Comparison of ENCODE assay signal across 15 cellular contexts in the genomic region with DNA sequence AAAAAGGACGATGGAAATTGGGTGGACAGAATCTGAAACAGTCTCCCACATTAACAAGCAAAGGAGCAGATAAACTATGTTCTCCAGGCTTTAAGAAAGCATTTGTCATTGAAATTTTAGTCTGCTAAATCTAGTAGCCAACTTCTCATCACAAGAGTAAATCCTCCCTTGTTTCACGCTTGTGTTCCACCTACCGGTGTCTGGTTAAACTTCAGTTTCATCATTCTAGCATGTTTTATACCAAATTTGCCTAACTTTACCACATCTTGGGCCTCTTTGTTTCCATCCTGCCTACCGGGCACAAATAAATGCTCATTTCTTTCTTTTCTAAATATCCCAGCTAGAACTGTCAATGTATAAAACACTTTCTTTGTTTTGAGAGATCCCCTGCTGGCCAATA. TPM values are rescaled to one million over a fixed set of nuclear protein-coding genes. Genes with fewer than 3 reads are reported as not detected.
DNase-seq lines count a peak whose midpoint lies in the region; ATAC-seq and TF ChIP-seq lines count a peak whose summit lies in the region.
"Had no signal": no experiment of that assay in that cellular context is flagged by ENCODE, and none has a peak within 500 bp of the region (broad histone marks: within the 10 kb centered on the region; RNA-seq: fewer than 3 reads in every experiment).

No MANE protein-coding gene starts in this region.

- CTCF ChIA-PET in GM10248 (lab: Yijun Ruan, JAX) = interaction anchor here (0.9 to 2.5 kb wide), 12 partner anchors 8 to 313 kb away, joined by 3 to 13 read pairs (median 4); no protein-coding TSS in a partner anchor
- CTCF ChIA-PET in T-cell (lab: Charles Lee) = no interaction called here

- H3K9me3 ChIP-seq in smooth muscle cell (replicated peaks; ENCODE audit: low read depth) = no peaks in the 10 kb centered on the region
- H3K9me3 ChIP-seq: adrenal gland, colonic mucosa had no signal

- no peaks in the 10 kb centered on the region for H3K27me3 ChIP-seq in smooth muscle cell (ENCODE audit: low read depth)
- H3K27me3 ChIP-seq: adrenal gland, colonic mucosa had no signal

- no peaks in the 10 kb centered on the region for H3K79me2 ChIP-seq in smooth muscle cell (ENCODE audit: low read depth)

- H3K36me3 Mint-ChIP-seq in endothelial cell (ENCODE audit: low read depth, unreplicated experiment) (no peaks in the 10 kb centered on the region), T-cell (peaks cover 18% of the 10 kb centered on the region)

- peak; percentile 40 for DNase-seq in GM10248 (ENCODE audit: extremely low spot score)
- DNase-seq in endothelial cell (ENCODE audit: low spot score) = no peak
- DNase-seq in T-cell = no peak
- DNase-seq in smooth muscle cell (lab: John Stamatoyannopoulos, UW; ENCODE audit: unreplicated experiment) = no peak
- DNase-seq: adrenal gland, colonic mucosa, DND-41, H7, Kasumi-1, NCI-H2029 treated with DMSO at 0.1 percent for 48 hours had no signal

- no peak overlapping the region for H2AFZ ChIP-seq in smooth muscle cell (ENCODE audit: low read depth)

- H3K4me3 ChIP-seq in smooth muscle cell = no peak overlapping the region
- H3K4me3 ChIP-seq: adrenal gland, colonic mucosa had no signal

- peak; percentile 16 for TF ChIP-seq CTCF in GM10248 (IDR thresholded peaks at IDR 0.05; ENCODE audit: control extremely low read depth, extremely low read depth, low read depth, missing control alignments)
- no peak for TF ChIP-seq CTCF in endothelial cell (IDR thresholded peaks at IDR 0.05; ENCODE audit: unreplicated experiment)
- no peak for TF ChIP-seq CTCF in smooth muscle cell (IDR thresholded peaks at IDR 0.05; ENCODE audit: borderline replicate concordance, insufficient read depth, poor library complexity, severe bottlenecking)

- no peak overlapping the region for H3K9ac ChIP-seq in smooth muscle cell (ENCODE audit: low read depth)

- H3K36me3 ChIP-seq in smooth muscle cell (ENCODE audit: low read depth) = no peaks in the 10 kb centered on the region
- H3K36me3 ChIP-seq: colonic mucosa had no signal

- POLR2A ChIA-PET in GM10248 (lab: Yijun Ruan, JAX) = no interaction called here
- POLR2A ChIA-PET in T-cell (lab: Charles Lee) = no interaction called here

- H3K4me1 ChIP-seq in smooth muscle cell (ENCODE audit: low read depth) = peaks cover 15% of the 10 kb centered on the region

- peak; percentile 45 for ATAC-seq in GM19351 (IDR thresholded peaks at IDR 0.05; ENCODE audit: unreplicated experiment)
- ATAC-seq in HG03159 (IDR thresholded peaks at IDR 0.05; ENCODE audit: unreplicated experiment) = peak; percentile 63
- ATAC-seq in T-cell (replicated peaks in 1 of 4) = no peak
- no peak for ATAC-seq in HG02852 (IDR thresholded peaks at IDR 0.05; ENCODE audit: unreplicated experiment)
- ATAC-seq in HG03571 (IDR thresholded peaks at IDR 0.05; ENCODE audit: unreplicated experiment) = no peak
- ATAC-seq: SK-N-SH treated with all-trans-retinoic acid at 6 μM for 48 hours had no signal

- H3K9me3 Mint-ChIP-seq in endothelial cell (ENCODE audit: unreplicated experiment) (no peaks in the 10 kb centered on the region), T-cell (no peaks in the 10 kb centered on the region)

- H3K4me3 Mint-ChIP-seq in endothelial cell (ENCODE audit: unreplicated experiment) = no peak overlapping the region
- H3K4me3 Mint-ChIP-seq in T-cell = no peak overlapping the region

- H4K20me1 ChIP-seq in smooth muscle cell (ENCODE audit: low read depth) = no peaks in the 10 kb centered on the region

- H3K27ac Mint-ChIP-seq in endothelial cell (ENCODE audit: unreplicated experiment) (peak overlapping the region; percentile 61), T-cell (no peak overlapping the region)

- H3K27me3 Mint-ChIP-seq in endothelial cell (ENCODE audit: unreplicated experiment) (no peaks in the 10 kb centered on the region), T-cell (no peaks in the 10 kb centered on the region)

- H3K27ac ChIP-seq in smooth muscle cell (ENCODE audit: low read depth) = no peak overlapping the region
- H3K27ac ChIP-seq: adrenal gland, colonic mucosa had no signal

- H3K4me1 Mint-ChIP-seq in endothelial cell (ENCODE audit: unreplicated experiment) = peaks cover 21% of the 10 kb centered on the region
- peaks cover 18 to 27% (median 25%) of the 10 kb centered on the region in 3 donors for H3K4me1 Mint-ChIP-seq in T-cell

- 89% methylated on average over 4 of the region's 4 CpGs for whole genome bisulfite sequencing in smooth muscle cell (ENCODE audit: low lambda C conversion rate)

- no peak overlapping the region for H3K4me2 ChIP-seq in smooth muscle cell

- H3F3A ChIP-seq in smooth muscle cell (ENCODE audit: low read depth) = no peaks in the 10 kb centered on the region

RNA-seq across cellular contexts. Expression of a gene that starts 5.8 kb away (rescaled TPM):
- total RNA-seq in endothelial cell (ENCODE audit: unreplicated experiment) (84.2 TPM), T-cell (10 to 100 TPM; 23.2 to 38.2 (median 33.6) TPM), smooth muscle cell (27.1 and 33.0 TPM in 2 replicates)
- polyA plus RNA-seq in smooth muscle cell = 22.9 and 34.4 TPM in 2 replicates

RNA-seq across cellular contexts. Expression of a gene that starts 38.7 kb away (rescaled TPM):
- total RNA-seq in endothelial cell (ENCODE audit: unreplicated experiment) (10.0 TPM), T-cell (1 to 10 TPM in 1 of 5 donors, under 1 TPM in 1, not detected in 3; 0.21 to 1.0 TPM), smooth muscle cell (not detected in 2 replicates)
- polyA plus RNA-seq in smooth muscle cell = 0.38 TPM in 1 of 2 replicates, not detected in the other
- total RNA-seq: H7 had no signal

RNA-seq across cellular contexts. Expression of a gene that starts 56.0 kb away (rescaled TPM):
- total RNA-seq in endothelial cell (ENCODE audit: unreplicated experiment) (0.80 TPM), T-cell (10 to 100 TPM in 1 of 5 donors, 1 to 10 TPM in 4; 6.4 to 13.9 (median 6.8) TPM), smooth muscle cell (0.27 and 1.2 TPM in 2 replicates)
- 0.72 and 1.5 TPM in 2 replicates for polyA plus RNA-seq in smooth muscle cell

Comparison
In these comparisons a context has a peak if more than half of its experiments do, and no peak if none do; other contexts are left out.
1. ATAC-seq: peak in GM19351 (single experiment) and HG03159 (single experiment); none in T-cell (0 of 4), HG02852 (single experiment) and HG03571 (single experiment).